ENCODE assay signal across 8 cellular contexts in genomic region chr5:134465856-134466240, GRCh38. TPM values are rescaled to one million over a fixed set of nuclear protein-coding genes. Genes with fewer than 3 reads are reported as not detected.
A peak's percentile ranks its signal among the peaks of the same experiment; 100 is the strongest.
DNase-seq lines count a peak whose midpoint lies in the region; ATAC-seq and TF ChIP-seq lines count a peak whose summit lies in the region.

No MANE protein-coding gene starts in this region.

- TF ChIP-seq CTCF in lower leg skin (IDR thresholded peaks at IDR 0.05) = no peak

- TF ChIP-seq POLR2A in lower leg skin (IDR thresholded peaks at IDR 0.05) = no peak

- DNase-seq in A172 (ENCODE audit: low spot score) = peak; percentile 90
- peak; percentile 96 for DNase-seq in NCI-H226
- peak; percentile 10 to 14 for DNase-seq in activated CD4-positive, alpha-beta T cell treated with anti-CD3 and anti-CD28 coated beads, Interleukin-2, amount 50 U/mL, for 4 hours
- DNase-seq in ecto neural progenitor cell (ENCODE audit: low spot score) = peak; percentile 89
- DNase-seq in lower leg skin (ENCODE audit: low spot score in 2 of 2) = peak; percentile 87 to 98
- DNase-seq in stimulated activated CD4-positive, alpha-beta T cell treated with anti-CD3 and anti-CD28 coated beads, TNF-alpha, amount 100 ng/mL, for 24 hours (ENCODE audit: low read depth in 3 of 3) = peak; percentile 18 to 60 (median 28)

- ATAC-seq in GM18502 (IDR thresholded peaks at IDR 0.05; ENCODE audit: poor library complexity, unreplicated experiment) = peak; percentile 80
- peak; percentile 60 for ATAC-seq in HG02973 (IDR thresholded peaks at IDR 0.05; ENCODE audit: unreplicated experiment)

- intact Hi-C loops in lower leg skin (cut with DNase I; ENCODE audit: low total_unique reads) = no loop called here

- WGBS in lower leg skin, 2 donors = 0 to 1% methylated on average over 24 to 27 of the region's 27 CpGs

- peak overlapping the region; percentile 35 for H3K4me3 ChIP-seq in lower leg skin (ENCODE audit: low read depth, poor library complexity, severe bottlenecking)

RNA-seq across cellular contexts. Expression of gene CDKN2AIPNL, which starts 54.2 kb away (rescaled TPM):
- total RNA-seq in A172 (2014; rRNA removed; shearing (Covaris generic)) = 68.4 and 70.6 TPM in 2 replicates
- total RNA-seq in lower leg skin = 10 to 100 TPM; 12.3 to 18.9 (median 15.1) TPM

RNA-seq across cellular contexts. Expression of gene JADE2, which starts 59.6 kb away (rescaled TPM):
- total RNA-seq in A172 (2014; rRNA removed; shearing (Covaris generic)) = 20.7 and 20.8 TPM in 2 replicates
- total RNA-seq in lower leg skin = 10 to 100 TPM; 35.5 to 68.1 (median 59.0) TPM

Comparison
In these comparisons a context has a peak if more than half of its experiments do, and no peak if none do; other contexts are left out.
1. Peak in every context shown above with its lines: DNase-seq, ATAC-seq and H3K4me3 ChIP-seq.
2. DNase-seq: peak in every context shown above with its lines; median percentile 96 in NCI-H226; 92 in lower leg skin; 90 in A172; 89 in ecto neural progenitor cell; 28 in stimulated activated CD4-positive, alpha-beta T cell treated with anti-CD3 and anti-CD28 coated beads, TNF-alpha, amount 100 ng/mL, for 24 hours; 12 in activated CD4-positive, alpha-beta T cell treated with anti-CD3 and anti-CD28 coated beads, Interleukin-2, amount 50 U/mL, for 4 hours.